ENCODE assay signal across 14 cellular contexts in the genomic region with DNA sequence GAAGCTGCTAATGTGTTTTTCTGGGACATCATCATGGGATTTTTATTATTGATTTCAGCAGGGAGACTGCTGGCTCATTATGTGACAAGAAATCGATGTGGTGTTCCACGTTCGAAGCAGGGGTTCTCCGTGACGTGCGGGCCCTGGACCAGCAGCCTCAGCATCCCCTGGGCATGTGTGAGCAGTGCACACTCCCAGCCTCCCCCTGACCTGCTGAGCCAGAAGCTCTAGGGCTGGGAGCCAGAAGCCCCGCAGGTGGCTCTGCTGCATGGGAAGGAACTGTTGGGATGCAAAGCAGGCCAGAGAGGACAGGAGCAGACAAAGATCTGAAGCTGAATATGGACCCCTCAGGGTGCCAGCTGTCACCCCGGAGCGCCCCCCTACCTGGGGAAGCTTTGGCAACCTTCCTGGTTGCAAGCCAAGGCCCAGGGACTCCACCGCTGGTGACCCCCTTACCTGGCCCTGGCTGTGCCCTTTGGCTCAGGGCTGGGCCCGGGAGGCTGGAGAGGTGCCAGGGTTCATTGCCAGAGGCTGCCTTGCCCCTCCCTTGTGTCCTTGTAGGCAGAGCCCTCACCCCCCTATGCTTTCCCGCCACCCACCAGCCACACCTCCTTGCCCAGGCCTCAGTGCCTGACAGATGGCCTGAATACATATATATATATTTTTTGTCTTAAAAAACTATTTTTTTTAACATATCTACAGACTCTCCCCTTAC.
"Had no signal": no experiment of that assay in that cellular context is flagged by ENCODE, and none has a peak within 500 bp of the region (broad histone marks: within the 10 kb centered on the region; RNA-seq: fewer than 3 reads in every experiment).

No MANE protein-coding gene starts in this region.

- H3K4me3 ChIP-seq: esophagus squamous epithelium, ovary had no signal

- H3K36me3 ChIP-seq: esophagus squamous epithelium, ovary had no signal

- H3K9me3 ChIP-seq: esophagus squamous epithelium, ovary had no signal

- DNase-seq: activated CD4-positive, alpha-beta T cell treated with anti-CD3 and anti-CD28 coated beads, Interleukin-2, amount 50 U/mL, for 48 hours; activated CD4-positive, CD25-positive, alpha-beta regulatory T cell treated with anti-CD3 and anti-CD28 coated beads, Interleukin-2, amount 50 U/mL, for 72 hours; activated gamma-delta T cell treated with Interleukin-2 at 50 U/mL for 16 hours; activated naive CD8-positive, alpha-beta T cell treated with anti-CD3 and anti-CD28 coated beads for 36 hours; activated T-cell treated with anti-CD3 and anti-CD28 coated beads, Interleukin-2, amount 50 U/mL, for 48 hours; esophagus squamous epithelium; foreskin fibroblast; islet precursor cell; nephron progenitor cell; ovary; stimulated activated CD4-positive, alpha-beta T cell treated with anti-CD3 and anti-CD28 coated beads, Interleukin-4, amount 100 ng/mL, for 4 hours had no signal

- H3K4me1 ChIP-seq: esophagus squamous epithelium had no signal

- H3K27ac ChIP-seq: esophagus squamous epithelium, ovary had no signal

- H3K27me3 ChIP-seq: esophagus squamous epithelium, ovary had no signal

- FAIRE-seq: bronchial epithelial cell, colon, urothelium cell line had no signal
